In genomic region chr3:130546920-130547679, GRCh38 we compare ENCODE assay signal across 30 cellular contexts. TPM values are rescaled to one million over a fixed set of nuclear protein-coding genes. Genes with fewer than 3 reads are reported as not detected.
"Had no signal": no experiment of that assay in that cellular context is flagged by ENCODE, and none has a peak within 500 bp of the region (broad histone marks: within the 10 kb centered on the region; RNA-seq: fewer than 3 reads in every experiment).

No MANE protein-coding gene starts in this region.

- H3K27ac ChIP-seq: left lung, pancreas, prostate gland, sigmoid colon, stomach, testis, thyroid gland, transverse colon had no signal

- H3K4me1 ChIP-seq: left lung, pancreas, prostate gland, spleen, stomach, testis, thyroid gland, transverse colon, uterus had no signal

- H3K4me3 Mint-ChIP-seq: immature natural killer cell; naive thymus-derived CD4-positive, alpha-beta T cell; natural killer cell treated with Interleukin-12 subunit alpha and Interleukin-12 subunit beta and Interleukin-15 and Interleukin-18, amount 100 ng/mL, for 72 hours; stimulated activated effector memory CD8-positive, alpha-beta T cell treated with anti-CD3 and anti-CD28 coated beads, Interleukin-12 subunit alpha, Interleukin-12 subunit beta, amount 100 ng/mL, for 72 hours had no signal

- DNase-seq: head of caudate nucleus; hippocampal formation; immature natural killer cell; islet precursor cell; kidney glomerular epithelial cell; left colon; mesendoderm; midbrain; mucosa of descending colon; naive thymus-derived CD4-positive, alpha-beta T cell; nucleus accumbens; retina; sigmoid colon; small intestine; spleen; stimulated activated CD4-positive, alpha-beta T cell treated with anti-CD3 and anti-CD28 coated beads, Interleukin-4, amount 100 ng/mL, for 24 hours; stimulated activated naive CD4-positive, alpha-beta T cell; stomach; testis; thyroid gland; transverse colon; uterus had no signal

- H3K9me3 Mint-ChIP-seq: stimulated activated effector memory CD8-positive, alpha-beta T cell treated with anti-CD3 and anti-CD28 coated beads, Interleukin-12 subunit alpha, Interleukin-12 subunit beta, amount 100 ng/mL, for 72 hours had no signal

- FAIRE-seq: pancreas, small intestine had no signal

- H3K9me3 ChIP-seq: mucosa of descending colon, pancreas, prostate gland, sigmoid colon, testis, thyroid gland, transverse colon, uterus had no signal

- H3K27me3 ChIP-seq: left lung, pancreas, sigmoid colon, spleen, stomach, testis, thyroid gland, transverse colon, uterus had no signal

- H3K4me3 ChIP-seq: left lung, lung, mucosa of descending colon, pancreas, prostate gland, sigmoid colon, spleen, stomach, testis, thyroid gland, transverse colon, uterus had no signal

- H3K27ac Mint-ChIP-seq: immature natural killer cell; natural killer cell treated with Interleukin-12 subunit alpha and Interleukin-12 subunit beta and Interleukin-15 and Interleukin-18, amount 100 ng/mL, for 72 hours; stimulated activated effector memory CD8-positive, alpha-beta T cell treated with anti-CD3 and anti-CD28 coated beads, Interleukin-12 subunit alpha, Interleukin-12 subunit beta, amount 100 ng/mL, for 72 hours had no signal

- ATAC-seq: left colon; left lung; mucosa of descending colon; naive thymus-derived CD4-positive, alpha-beta T cell; pancreas; right cardiac atrium; stimulated activated effector memory CD8-positive, alpha-beta T cell treated with anti-CD3 and anti-CD28 coated beads, Interleukin-12 subunit alpha, Interleukin-12 subunit beta, amount 100 ng/mL, for 72 hours had no signal

- H3K36me3 ChIP-seq: left lung, pancreas, prostate gland, sigmoid colon, spleen, stomach, thyroid gland, transverse colon, uterus had no signal

- H3K4me1 Mint-ChIP-seq: immature natural killer cell; naive thymus-derived CD4-positive, alpha-beta T cell; stimulated activated effector memory CD8-positive, alpha-beta T cell treated with anti-CD3 and anti-CD28 coated beads, Interleukin-12 subunit alpha, Interleukin-12 subunit beta, amount 100 ng/mL, for 72 hours had no signal

RNA-seq across cellular contexts. Expression of gene COL6A6, which starts 30.1 kb away (rescaled TPM):
- total RNA-seq: left colon; natural killer cell treated with Interleukin-12 subunit alpha and Interleukin-12 subunit beta and Interleukin-15 and Interleukin-18, amount 100 ng/mL, for 72 hours had no signal
- polyA plus RNA-seq: immature natural killer cell; naive thymus-derived CD4-positive, alpha-beta T cell; neural cell; stomach had no signal
